ENCODE assay signal across 20 cellular contexts in genomic region chr1:182709225-182709764, GRCh38. TPM values are rescaled to one million over a fixed set of nuclear protein-coding genes. Genes with fewer than 3 reads are reported as not detected.
DNase-seq lines count a peak whose midpoint lies in the region; ATAC-seq and TF ChIP-seq lines count a peak whose summit lies in the region.
"Had no signal": no experiment of that assay in that cellular context is flagged by ENCODE, and none has a peak within 500 bp of the region (broad histone marks: within the 10 kb centered on the region; RNA-seq: fewer than 3 reads in every experiment).

No MANE protein-coding gene starts in this region.

- TF ChIP-seq CTCF in activated CD8-positive, alpha-beta T cell treated with anti-CD3 and anti-CD28 coated beads for 36 hours (IDR thresholded peaks at IDR 0.05) = no peak

- H3K27me3 Mint-ChIP-seq in activated CD8-positive, alpha-beta T cell treated with anti-CD3 and anti-CD28 coated beads for 36 hours = no peaks in the 10 kb centered on the region
- peaks cover 7% of the 10 kb centered on the region for H3K27me3 Mint-ChIP-seq in activated CD8-positive, alpha-beta T cell treated with anti-CD3 and anti-CD28 coated beads, Interleukin-2, amount 10 ng/mL, durations not matched to agents 7 days and 5 days (ENCODE audit: low read depth)
- peaks cover 5% of the 10 kb centered on the region for H3K27me3 Mint-ChIP-seq in activated naive CD8-positive, alpha-beta T cell treated with anti-CD3 and anti-CD28 coated beads, Interleukin-2, amount 50 U/mL, for 24 hours
- H3K27me3 Mint-ChIP-seq in effector memory CD8-positive, alpha-beta T cell = peaks cover 5 to 10% of the 10 kb centered on the region in 2 donors

- H3K9me3 Mint-ChIP-seq in activated CD8-positive, alpha-beta T cell treated with anti-CD3 and anti-CD28 coated beads for 36 hours = no peaks in the 10 kb centered on the region
- no peaks in the 10 kb centered on the region for H3K9me3 Mint-ChIP-seq in activated CD8-positive, alpha-beta T cell treated with anti-CD3 and anti-CD28 coated beads, Interleukin-2, amount 10 ng/mL, durations not matched to agents 7 days and 5 days (ENCODE audit: insufficient read depth)
- H3K9me3 Mint-ChIP-seq in activated naive CD8-positive, alpha-beta T cell treated with anti-CD3 and anti-CD28 coated beads, Interleukin-2, amount 50 U/mL, for 24 hours = no peaks in the 10 kb centered on the region
- H3K9me3 Mint-ChIP-seq in effector memory CD8-positive, alpha-beta T cell = no peaks in the 10 kb centered on the region

- peak overlapping the region; percentile 1 for H3K27ac Mint-ChIP-seq in activated CD8-positive, alpha-beta T cell treated with anti-CD3 and anti-CD28 coated beads for 36 hours
- no peak overlapping the region for H3K27ac Mint-ChIP-seq in activated CD8-positive, alpha-beta T cell treated with anti-CD3 and anti-CD28 coated beads, Interleukin-2, amount 10 ng/mL, durations not matched to agents 7 days and 5 days
- peak overlapping the region; percentile 4 for H3K27ac Mint-ChIP-seq in activated naive CD8-positive, alpha-beta T cell treated with anti-CD3 and anti-CD28 coated beads, Interleukin-2, amount 50 U/mL, for 24 hours
- no peak overlapping the region for H3K27ac Mint-ChIP-seq in effector memory CD8-positive, alpha-beta T cell
- H3K27ac Mint-ChIP-seq: B cell, CD14-positive monocyte had no signal

- CTCF ChIA-PET in activated CD8-positive, alpha-beta T cell treated with anti-CD3 and anti-CD28 coated beads for 36 hours (lab: Charles Lee) = interaction anchor here (0.8 kb wide), 1 partner anchor 108 kb away, joined by 3 read pairs; no protein-coding TSS in a partner anchor
- CTCF ChIA-PET in activated CD8-positive, alpha-beta T cell treated with anti-CD3 and anti-CD28 coated beads, Interleukin-2, amount 10 ng/mL, durations not matched to agents 7 days and 5 days (lab: Charles Lee) = interaction anchor here (1.6 kb wide), 1 partner anchor 18 kb away, joined by 3 read pairs; no protein-coding TSS in a partner anchor

- ATAC-seq in activated CD8-positive, alpha-beta T cell treated with anti-CD3 and anti-CD28 coated beads for 36 hours = peak; percentile 63
- ATAC-seq in activated CD8-positive, alpha-beta T cell treated with anti-CD3 and anti-CD28 coated beads, Interleukin-2, amount 10 ng/mL, durations not matched to agents 7 days and 5 days = no peak
- ATAC-seq in activated naive CD8-positive, alpha-beta T cell treated with anti-CD3 and anti-CD28 coated beads, Interleukin-2, amount 50 U/mL, for 24 hours = peak; percentile 84
- no peak for ATAC-seq in effector memory CD8-positive, alpha-beta T cell (replicated peaks)
- ATAC-seq: A549, HCT116, Panc1 had no signal

- H3K4me3 Mint-ChIP-seq in activated CD8-positive, alpha-beta T cell treated with anti-CD3 and anti-CD28 coated beads for 36 hours = no peak overlapping the region
- no peak overlapping the region for H3K4me3 Mint-ChIP-seq in activated CD8-positive, alpha-beta T cell treated with anti-CD3 and anti-CD28 coated beads, Interleukin-2, amount 10 ng/mL, durations not matched to agents 7 days and 5 days
- H3K4me3 Mint-ChIP-seq in activated naive CD8-positive, alpha-beta T cell treated with anti-CD3 and anti-CD28 coated beads, Interleukin-2, amount 50 U/mL, for 24 hours = no peak overlapping the region
- no peak overlapping the region for H3K4me3 Mint-ChIP-seq in effector memory CD8-positive, alpha-beta T cell
- H3K4me3 Mint-ChIP-seq: B cell, CD14-positive monocyte had no signal

- DNase-seq in activated CD8-positive, alpha-beta T cell treated with anti-CD3 and anti-CD28 coated beads for 36 hours = peak; percentile 19
- DNase-seq in activated CD8-positive, alpha-beta T cell treated with anti-CD3 and anti-CD28 coated beads, Interleukin-2, amount 10 ng/mL, durations not matched to agents 7 days and 5 days = no peak
- peak; percentile 11 for DNase-seq in stimulated activated CD4-positive, alpha-beta T cell treated with anti-CD3 and anti-CD28 coated beads, Interleukin-1b, Interleukin-23, amount 100 ng/mL, for 48 hours
- no peak for DNase-seq in stimulated activated CD4-positive, alpha-beta T cell treated with anti-CD3 and anti-CD28 coated beads, Interleukin-12 subunit alpha, Interleukin-12 subunit beta, amount 100 ng/mL, for 4 hours
- no peak for DNase-seq in activated naive CD8-positive, alpha-beta T cell treated with anti-CD3 and anti-CD28 coated beads, Interleukin-2, amount 50 U/mL, for 24 hours
- DNase-seq in effector memory CD8-positive, alpha-beta T cell = no peak
- no peak for DNase-seq in NCI-H2196 treated with DMSO at 0.1 percent for 48 hours (lab: John Stamatoyannopoulos, UW; ENCODE audit: unreplicated experiment)
- DNase-seq: GDM1, NCI-H1105, NCI-H146, NCI-H2029, NCI-H345, NCI-H524, NCI-H774, SIG-M5 had no signal

- POLR2A ChIA-PET in activated CD8-positive, alpha-beta T cell treated with anti-CD3 and anti-CD28 coated beads for 36 hours (lab: Charles Lee) = no interaction called here
- POLR2A ChIA-PET in activated CD8-positive, alpha-beta T cell treated with anti-CD3 and anti-CD28 coated beads, Interleukin-2, amount 10 ng/mL, durations not matched to agents 7 days and 5 days (lab: Charles Lee) = no interaction called here

- peaks cover 32% of the 10 kb centered on the region for H3K4me1 Mint-ChIP-seq in activated CD8-positive, alpha-beta T cell treated with anti-CD3 and anti-CD28 coated beads for 36 hours (ENCODE audit: low read depth)
- peaks cover 19% of the 10 kb centered on the region for H3K4me1 Mint-ChIP-seq in activated CD8-positive, alpha-beta T cell treated with anti-CD3 and anti-CD28 coated beads, Interleukin-2, amount 10 ng/mL, durations not matched to agents 7 days and 5 days (ENCODE audit: low read depth)
- H3K4me1 Mint-ChIP-seq in activated naive CD8-positive, alpha-beta T cell treated with anti-CD3 and anti-CD28 coated beads, Interleukin-2, amount 50 U/mL, for 24 hours = peaks cover 49% of the 10 kb centered on the region
- H3K4me1 Mint-ChIP-seq in effector memory CD8-positive, alpha-beta T cell (ENCODE audit: low read depth in 2 of 2) = no peaks in the 10 kb centered on the region
- H3K4me1 Mint-ChIP-seq: B cell, CD14-positive monocyte had no signal

- H3K36me3 Mint-ChIP-seq in activated CD8-positive, alpha-beta T cell treated with anti-CD3 and anti-CD28 coated beads for 36 hours (ENCODE audit: low read depth) = no peaks in the 10 kb centered on the region
- no peaks in the 10 kb centered on the region for H3K36me3 Mint-ChIP-seq in activated CD8-positive, alpha-beta T cell treated with anti-CD3 and anti-CD28 coated beads, Interleukin-2, amount 10 ng/mL, durations not matched to agents 7 days and 5 days (ENCODE audit: low read depth)
- H3K36me3 Mint-ChIP-seq in activated naive CD8-positive, alpha-beta T cell treated with anti-CD3 and anti-CD28 coated beads, Interleukin-2, amount 50 U/mL, for 24 hours (ENCODE audit: low read depth) = no peaks in the 10 kb centered on the region
- H3K36me3 Mint-ChIP-seq in effector memory CD8-positive, alpha-beta T cell (ENCODE audit: insufficient read depth) = no peaks in the 10 kb centered on the region
- H3K36me3 Mint-ChIP-seq: CD14-positive monocyte had no signal

- intact Hi-C loops in activated CD8-positive, alpha-beta T cell treated with anti-CD3 and anti-CD28 coated beads for 36 hours (cut with micrococcal nuclease) = no loop called here

RNA-seq across cellular contexts. Expression of gene RGS8, which starts 24.9 kb away (rescaled TPM):
- total RNA-seq in activated CD8-positive, alpha-beta T cell treated with anti-CD3 and anti-CD28 coated beads for 36 hours = not detected
- not detected for total RNA-seq in activated CD8-positive, alpha-beta T cell treated with anti-CD3 and anti-CD28 coated beads, Interleukin-2, amount 10 ng/mL, durations not matched to agents 7 days and 5 days
- total RNA-seq: B cell had no signal

Comparison
In these comparisons a context has a peak if more than half of its experiments do, and no peak if none do; other contexts are left out.
1. ATAC-seq: peak in activated CD8-positive, alpha-beta T cell treated with anti-CD3 and anti-CD28 coated beads for 36 hours (single experiment) and activated naive CD8-positive, alpha-beta T cell treated with anti-CD3 and anti-CD28 coated beads, Interleukin-2, amount 50 U/mL, for 24 hours (single experiment); none in activated CD8-positive, alpha-beta T cell treated with anti-CD3 and anti-CD28 coated beads, Interleukin-2, amount 10 ng/mL, durations not matched to agents 7 days and 5 days (single experiment) and effector memory CD8-positive, alpha-beta T cell (single experiment).
2. DNase-seq: peak in activated CD8-positive, alpha-beta T cell treated with anti-CD3 and anti-CD28 coated beads for 36 hours (single experiment) and stimulated activated CD4-positive, alpha-beta T cell treated with anti-CD3 and anti-CD28 coated beads, Interleukin-1b, Interleukin-23, amount 100 ng/mL, for 48 hours (single experiment); none in activated CD8-positive, alpha-beta T cell treated with anti-CD3 and anti-CD28 coated beads, Interleukin-2, amount 10 ng/mL, durations not matched to agents 7 days and 5 days (single experiment), stimulated activated CD4-positive, alpha-beta T cell treated with anti-CD3 and anti-CD28 coated beads, Interleukin-12 subunit alpha, Interleukin-12 subunit beta, amount 100 ng/mL, for 4 hours (single experiment), activated naive CD8-positive, alpha-beta T cell treated with anti-CD3 and anti-CD28 coated beads, Interleukin-2, amount 50 U/mL, for 24 hours (single experiment), effector memory CD8-positive, alpha-beta T cell (0 of 3) and NCI-H2196 treated with DMSO at 0.1 percent for 48 hours (single experiment).
3. H3K27ac Mint-ChIP-seq: peak in activated CD8-positive, alpha-beta T cell treated with anti-CD3 and anti-CD28 coated beads for 36 hours (single experiment) and activated naive CD8-positive, alpha-beta T cell treated with anti-CD3 and anti-CD28 coated beads, Interleukin-2, amount 50 U/mL, for 24 hours (single experiment); none in activated CD8-positive, alpha-beta T cell treated with anti-CD3 and anti-CD28 coated beads, Interleukin-2, amount 10 ng/mL, durations not matched to agents 7 days and 5 days (single experiment) and effector memory CD8-positive, alpha-beta T cell (0 of 2).